ENCODE assay signal across 10 cellular contexts in genomic region chr4:54998991-54999390, GRCh38.
DNase-seq lines count a peak whose midpoint lies in the region; ATAC-seq, FAIRE-seq and TF ChIP-seq lines count a peak whose summit lies in the region.
"Had no signal": no experiment of that assay in that cellular context is flagged by ENCODE, and none has a peak within 500 bp of the region (broad histone marks: within the 10 kb centered on the region; RNA-seq: fewer than 3 reads in every experiment).

No MANE protein-coding gene starts in this region.

- H3K79me2 ChIP-seq in keratinocyte (ENCODE audit: control insufficient read depth, insufficient read depth, low read length), result no peaks in the 10 kb centered on the region

- H4K20me1 ChIP-seq in keratinocyte (ENCODE audit: control insufficient read depth, extremely low read depth, insufficient read depth, low read length), result no peaks in the 10 kb centered on the region

- H3K9me3 ChIP-seq in keratinocyte (ENCODE audit: control insufficient read depth, low read depth, low read length), result no peaks in the 10 kb centered on the region
- H3K9me3 ChIP-seq in thoracic aorta, result no peaks in the 10 kb centered on the region

- no peaks in the 10 kb centered on the region for H3K36me3 ChIP-seq in keratinocyte (ENCODE audit: control insufficient read depth in 2 of 2, extremely low read depth in 1 of 2, insufficient read depth in 2 of 2, low read length in 2 of 2)
- H3K36me3 ChIP-seq in thoracic aorta, result no peaks in the 10 kb centered on the region

- H3K27ac ChIP-seq in keratinocyte (ENCODE audit: control insufficient read depth, insufficient read depth, low read length) (no peak overlapping the region), thoracic aorta (no peak overlapping the region)
- H3K27ac ChIP-seq: HL-60 had no signal

- H3K4me3 ChIP-seq in LNCaP clone FGC (ENCODE audit: low read depth, low read length) (no peak overlapping the region), cardiac fibroblast (replicated peaks in 1 of 2; ENCODE audit: low read depth in 2 of 2, low read length in 2 of 2) (no peak overlapping the region), keratinocyte (ENCODE audit: control insufficient read depth in 2 of 3, extremely low read depth in 1 of 3, insufficient read depth in 2 of 3, low read depth in 1 of 3, low read length in 3 of 3) (no peak overlapping the region), thoracic aorta (no peak overlapping the region)

- H3K27me3 ChIP-seq in keratinocyte (ENCODE audit: control insufficient read depth, extremely low read depth, insufficient read depth, low read length) (peaks cover 2% of the 10 kb centered on the region), thoracic aorta (replicated peaks; ENCODE audit: insufficient read depth) (no peaks in the 10 kb centered on the region)

- peak; percentile 38 for TF ChIP-seq CTCF in LNCaP clone FGC (IDR thresholded peaks at IDR 0.05; ENCODE audit: control insufficient read depth, extremely low read depth, insufficient read depth)
- TF ChIP-seq CTCF in cardiac fibroblast (IDR thresholded peaks at IDR 0.05; ENCODE audit: low read depth, low read length), result peak; percentile 64
- TF ChIP-seq CTCF in keratinocyte (optimal IDR thresholded peaks at IDR 0.05 in 1 of 3, IDR thresholded peaks at IDR 0.05 in 1 of 3, conservative IDR thresholded peaks at IDR 0.05 in 1 of 3; ENCODE audit: extremely low read depth in 1 of 3, insufficient read depth in 2 of 3, low read length in 3 of 3), result peak in 2 of 3 experiments; percentile 21 to 39
- TF ChIP-seq CTCF in thoracic aorta (IDR thresholded peaks at IDR 0.05), result peak; percentile 61

- no peak overlapping the region for H2AFZ ChIP-seq in keratinocyte (ENCODE audit: control insufficient read depth, low read length)

- H3K9ac ChIP-seq in keratinocyte (ENCODE audit: control insufficient read depth, extremely low read depth, insufficient read depth, low read length), result no peak overlapping the region

- ATAC-seq in thoracic aorta (ENCODE audit: insufficient number of reproducible peaks, low FRiP score, low read depth) (no peak), HG02571 (IDR thresholded peaks at IDR 0.05; ENCODE audit: unreplicated experiment) (no peak)

- dilution Hi-C loops in keratinocyte (cut with MboI; ENCODE audit: extremely low pct_ligation_motif_present, low sequenced_read_pairs), result no loop called here

- H3K9me1 ChIP-seq in keratinocyte (ENCODE audit: control insufficient read depth, extremely low read depth, insufficient read depth, low read length), result no peaks in the 10 kb centered on the region

- DNase-seq in LNCaP clone FGC (ENCODE audit: low read depth) (no peak), cardiac fibroblast (ENCODE audit: low read depth in 2 of 2) (peak; percentile 77 to 89), keratinocyte (ENCODE audit: low read depth, low spot score) (no peak), thoracic aorta (ENCODE audit: low spot score) (no peak), NCI-H1694 (lab: John Stamatoyannopoulos, UW) (no peak), AML-193 (lab: John Stamatoyannopoulos, UW) (no peak)
- DNase-seq: activated naive CD8-positive, alpha-beta T cell treated with anti-CD3 and anti-CD28 coated beads, Interleukin-2, amount 10 ng/mL, durations not matched to agents 7 days and 5 days; NCI-H446 treated with DMSO at 0.1 percent for 48 hours had no signal

- no peak for FAIRE-seq in keratinocyte (lab: Jason Lieb, UNC)

- no peak overlapping the region for H3K4me2 ChIP-seq in keratinocyte (ENCODE audit: control insufficient read depth, extremely low read depth, insufficient read depth, low read depth, low read length)

- H3K4me1 ChIP-seq in keratinocyte (ENCODE audit: control insufficient read depth, extremely low read depth, insufficient read depth, low read length) (no peaks in the 10 kb centered on the region), thoracic aorta (ENCODE audit: control insufficient read depth in 1 of 2, low read depth in 2 of 2) (peaks cover 0 to 6% of the 10 kb centered on the region in 2 donors)

Comparison
In these comparisons a context has a peak if more than half of its experiments do, and no peak if none do; other contexts are left out.
1. DNase-seq: peak in cardiac fibroblast (2 of 2); none in LNCaP clone FGC (single experiment), keratinocyte (single experiment), thoracic aorta (single experiment), NCI-H1694 (single experiment) and AML-193 (0 of 2).
2. Peak in every context shown above with its lines, with median percentiles within 50 percentile points of each other: CTCF ChIP-seq.